11 cellular contexts compared by ENCODE assay signal in the genomic region with DNA sequence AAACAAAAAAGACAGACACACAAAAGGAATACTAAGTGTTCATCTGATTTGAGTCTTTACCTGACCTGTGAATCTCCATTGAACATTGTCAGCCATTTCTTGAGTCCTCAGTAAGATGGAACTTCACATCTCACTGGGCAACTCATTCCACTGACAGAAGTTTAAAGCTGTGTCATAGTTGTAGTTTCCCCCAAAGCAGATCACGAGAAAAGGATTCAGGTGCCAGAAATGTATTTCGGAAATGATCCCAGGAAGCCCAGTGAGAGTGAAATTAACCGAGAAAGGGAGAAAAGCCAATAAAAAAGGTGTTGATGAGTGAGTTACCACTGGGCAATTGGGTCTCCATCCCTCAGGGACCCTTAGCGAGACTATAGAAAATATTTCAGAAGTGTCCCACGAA. TPM values are rescaled to one million over a fixed set of nuclear protein-coding genes. Genes with fewer than 3 reads are reported as not detected.
DNase-seq lines count a peak whose midpoint lies in the region; ATAC-seq and TF ChIP-seq lines count a peak whose summit lies in the region.
"Had no signal": no experiment of that assay in that cellular context is flagged by ENCODE, and none has a peak within 500 bp of the region (broad histone marks: within the 10 kb centered on the region; RNA-seq: fewer than 3 reads in every experiment).

No MANE protein-coding gene starts in this region.

- H3K4me1 Mint-ChIP-seq in GM23338 = peaks cover 18% of the 10 kb centered on the region

- no peak overlapping the region for H3K4me2 ChIP-seq in GM23338

- H4K20me1 ChIP-seq in GM23338 (replicated peaks; ENCODE audit: insufficient read depth) = no peaks in the 10 kb centered on the region; the same call in 1 of the 2 replicates

- TF ChIP-seq POLR2A in GM18505 (IDR thresholded peaks at IDR 0.05; ENCODE audit: borderline replicate concordance, extremely low read depth, insufficient read depth, insufficient read length) (no peak), esophagus squamous epithelium (IDR thresholded peaks at IDR 0.05) (no peak)

- peaks cover 81% of the 10 kb centered on the region for H3K79me2 ChIP-seq in GM23338 (replicated peaks; ENCODE audit: insufficient read depth)

- no peak overlapping the region for H2AFZ ChIP-seq in GM23338

- intact Hi-C loops in esophagus squamous epithelium (cut with DNase I) = loop anchor here (10.0 kb wide), 2 partner anchors 54 to 444 kb away; a partner anchor contains a TSS

- ATAC-seq in GM18505 (IDR thresholded peaks at IDR 0.05; ENCODE audit: unreplicated experiment) = peak; percentile 18
- ATAC-seq in GM21390 (IDR thresholded peaks at IDR 0.05; ENCODE audit: unreplicated experiment) = peak; percentile 28
- ATAC-seq in HG03354 (IDR thresholded peaks at IDR 0.05; ENCODE audit: poor library complexity, severe bottlenecking, unreplicated experiment) = peak; percentile 19
- ATAC-seq in GM23338 = no peak
- no peak for ATAC-seq in HG02571 (IDR thresholded peaks at IDR 0.05; ENCODE audit: unreplicated experiment)

- H3F3A ChIP-seq in GM23338 (replicated peaks; ENCODE audit: low read depth) = no peaks in the 10 kb centered on the region

- no peak overlapping the region for H3K4me3 Mint-ChIP-seq in GM23338

- H3K27me3 ChIP-seq in esophagus squamous epithelium (no peaks in the 10 kb centered on the region), GM23338 (ENCODE audit: insufficient read depth) (no peaks in the 10 kb centered on the region)
- H3K27me3 ChIP-seq: dorsolateral prefrontal cortex, MG63 had no signal

- H3K27ac ChIP-seq in esophagus squamous epithelium (peak overlapping the region in 3 of 4 donors; percentile 7 to 48 (median 31)), GM23338 (ENCODE audit: low read depth) (no peak overlapping the region)

- DNase-seq in esophagus squamous epithelium (lab: John Stamatoyannopoulos, UW) (no peak), amniotic stem cell (lab: John Stamatoyannopoulos, UW) (no peak), NCI-H2196 treated with DMSO at 0.1 percent for 48 hours (lab: John Stamatoyannopoulos, UW; ENCODE audit: unreplicated experiment) (no peak), GM23338 (ENCODE audit: low spot score) (no peak)
- DNase-seq: HCEC 1CT had no signal

- H3K4me3 ChIP-seq in esophagus squamous epithelium = no peak overlapping the region
- no peak overlapping the region for H3K4me3 ChIP-seq in GM23338
- H3K4me3 ChIP-seq: dorsolateral prefrontal cortex, MG63 had no signal

- H3K9me3 Mint-ChIP-seq in GM23338 = no peaks in the 10 kb centered on the region

- H3K27ac Mint-ChIP-seq in GM23338 = no peak overlapping the region

- H3K27me3 Mint-ChIP-seq in GM23338 (ENCODE audit: insufficient read depth, low read depth, poor library complexity) = no peaks in the 10 kb centered on the region

- TF ChIP-seq CTCF in esophagus squamous epithelium (IDR thresholded peaks at IDR 0.05) (no peak), GM23338 (conservative IDR thresholded peaks at IDR 0.05; ENCODE audit: low read depth in 2 of 2) (no peak)

- H3K9me3 ChIP-seq in esophagus squamous epithelium = no peaks in the 10 kb centered on the region
- H3K9me3 ChIP-seq: MG63 had no signal

- H3K36me3 ChIP-seq in esophagus squamous epithelium (peaks cover 0 to 5% (median 0%) of the 10 kb centered on the region in 3 donors), GM23338 (ENCODE audit: insufficient read depth) (no peaks in the 10 kb centered on the region)

- no peaks in the 10 kb centered on the region for H3K9me2 ChIP-seq in GM23338 (ENCODE audit: insufficient read depth)

- H3K4me1 ChIP-seq in esophagus squamous epithelium = peaks cover 11 to 70% (median 14%) of the 10 kb centered on the region in 3 donors
- peaks cover 8% of the 10 kb centered on the region for H3K4me1 ChIP-seq in GM23338 (ENCODE audit: insufficient read depth)

- 89 to 94% methylated on average over 4 to 5 of the region's 5 CpGs for WGBS in esophagus squamous epithelium, 2 donors

- no peaks in the 10 kb centered on the region; the same call in 2 of the 3 replicates for H3K36me3 Mint-ChIP-seq in GM23338 (ENCODE audit: low read depth)

TF ChIP-seq in GM23338, 12 proteins besides CTCF, POLR2A, EP300 and RAD21 (continues in another document):
- TF ChIP-seq ZNF331 (CRISPR knock-in tag; IDR thresholded peaks at IDR 0.05; ENCODE audit: low read depth) (no peak), JUNB (IDR thresholded peaks at IDR 0.05; ENCODE audit: unreplicated experiment) (no peak), EZH2phosphoT487 (IDR thresholded peaks at IDR 0.05; ENCODE audit: unreplicated experiment) (no peak), STAT1 (IDR thresholded peaks at IDR 0.05; ENCODE audit: unreplicated experiment) (no peak), ZNF114 (CRISPR knock-in tag; IDR thresholded peaks at IDR 0.05) (no peak), POLR2AphosphoS5 (IDR thresholded peaks at IDR 0.05; ENCODE audit: low read depth) (no peak)
- TF ChIP-seq, protein P1, sequence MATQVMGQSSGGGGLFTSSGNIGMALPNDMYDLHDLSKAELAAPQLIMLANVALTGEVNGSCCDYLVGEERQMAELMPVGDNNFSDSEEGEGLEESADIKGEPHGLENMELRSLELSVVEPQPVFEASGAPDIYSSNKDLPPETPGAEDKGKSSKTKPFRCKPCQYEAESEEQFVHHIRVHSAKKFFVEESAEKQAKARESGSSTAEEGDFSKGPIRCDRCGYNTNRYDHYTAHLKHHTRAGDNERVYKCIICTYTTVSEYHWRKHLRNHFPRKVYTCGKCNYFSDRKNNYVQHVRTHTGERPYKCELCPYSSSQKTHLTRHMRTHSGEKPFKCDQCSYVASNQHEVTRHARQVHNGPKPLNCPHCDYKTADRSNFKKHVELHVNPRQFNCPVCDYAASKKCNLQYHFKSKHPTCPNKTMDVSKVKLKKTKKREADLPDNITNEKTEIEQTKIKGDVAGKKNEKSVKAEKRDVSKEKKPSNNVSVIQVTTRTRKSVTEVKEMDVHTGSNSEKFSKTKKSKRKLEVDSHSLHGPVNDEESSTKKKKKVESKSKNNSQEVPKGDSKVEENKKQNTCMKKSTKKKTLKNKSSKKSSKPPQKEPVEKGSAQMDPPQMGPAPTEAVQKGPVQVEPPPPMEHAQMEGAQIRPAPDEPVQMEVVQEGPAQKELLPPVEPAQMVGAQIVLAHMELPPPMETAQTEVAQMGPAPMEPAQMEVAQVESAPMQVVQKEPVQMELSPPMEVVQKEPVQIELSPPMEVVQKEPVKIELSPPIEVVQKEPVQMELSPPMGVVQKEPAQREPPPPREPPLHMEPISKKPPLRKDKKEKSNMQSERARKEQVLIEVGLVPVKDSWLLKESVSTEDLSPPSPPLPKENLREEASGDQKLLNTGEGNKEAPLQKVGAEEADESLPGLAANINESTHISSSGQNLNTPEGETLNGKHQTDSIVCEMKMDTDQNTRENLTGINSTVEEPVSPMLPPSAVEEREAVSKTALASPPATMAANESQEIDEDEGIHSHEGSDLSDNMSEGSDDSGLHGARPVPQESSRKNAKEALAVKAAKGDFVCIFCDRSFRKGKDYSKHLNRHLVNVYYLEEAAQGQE (IDR thresholded peaks at IDR 0.05; ENCODE audit: unreplicated experiment) = no peak
- TF ChIP-seq, protein P2, sequence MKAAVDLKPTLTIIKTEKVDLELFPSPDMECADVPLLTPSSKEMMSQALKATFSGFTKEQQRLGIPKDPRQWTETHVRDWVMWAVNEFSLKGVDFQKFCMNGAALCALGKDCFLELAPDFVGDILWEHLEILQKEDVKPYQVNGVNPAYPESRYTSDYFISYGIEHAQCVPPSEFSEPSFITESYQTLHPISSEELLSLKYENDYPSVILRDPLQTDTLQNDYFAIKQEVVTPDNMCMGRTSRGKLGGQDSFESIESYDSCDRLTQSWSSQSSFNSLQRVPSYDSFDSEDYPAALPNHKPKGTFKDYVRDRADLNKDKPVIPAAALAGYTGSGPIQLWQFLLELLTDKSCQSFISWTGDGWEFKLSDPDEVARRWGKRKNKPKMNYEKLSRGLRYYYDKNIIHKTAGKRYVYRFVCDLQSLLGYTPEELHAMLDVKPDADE (IDR thresholded peaks at IDR 0.05) = no peak

RNA-seq across cellular contexts. Expression of a gene that starts 6.5 kb away (rescaled TPM):
- total RNA-seq in esophagus squamous epithelium = 10 to 100 TPM; 29.0 to 68.5 (median 37.3) TPM
- total RNA-seq in GM23338 (2014; rRNA removed; shearing (Covaris generic)) = 18.8 and 21.9 TPM in 2 replicates
- polyA plus RNA-seq in GM23338 (2016; fragmentation: Nextera tagmentation; extraction: Ambion mirVana) = 32.4 and 46.6 TPM in 2 replicates

RNA-seq across cellular contexts. Expression of a gene that starts 8.6 kb away (rescaled TPM):
- total RNA-seq in esophagus squamous epithelium = 1 to 10 TPM; 1.9 to 3.0 (median 2.1) TPM
- 4.2 and 4.5 TPM in 2 replicates for total RNA-seq in GM23338 (2014; rRNA removed; shearing (Covaris generic))
- 1.5 and 1.7 TPM in 2 replicates for polyA plus RNA-seq in GM23338 (2016; fragmentation: Nextera tagmentation; extraction: Ambion mirVana)

Comparison
In these comparisons a context has a peak if more than half of its experiments do, and no peak if none do; other contexts are left out.
1. ATAC-seq: peak in GM18505 (single experiment), GM21390 (single experiment) and HG03354 (single experiment); none in GM23338 (single experiment) and HG02571 (single experiment).